In genomic region chr11:56219735-56220134, GRCh38 we compare ENCODE assay signal across 26 cellular contexts. TPM values are rescaled to one million over a fixed set of nuclear protein-coding genes. Genes with fewer than 3 reads are reported as not detected.
"Had no signal": no experiment of that assay in that cellular context is flagged by ENCODE, and none has a peak within 500 bp of the region (broad histone marks: within the 10 kb centered on the region; RNA-seq: fewer than 3 reads in every experiment).

No MANE protein-coding gene starts in this region.

RNA-seq across cellular contexts. Expression of gene OR5T2, which starts 14.3 kb away (rescaled TPM):
- total RNA-seq: endothelial cell of umbilical vein; epithelial cell of proximal tubule; esophagus muscularis mucosa; fibroblast of lung; foreskin keratinocyte; heart left ventricle; hepatocyte; left ventricle myocardium superior; lower lobe of right lung; mesenteric fat pad; myocyte; naive thymus-derived CD8-positive, alpha-beta T cell; occipital lobe; ovary; psoas muscle; renal cortical epithelial cell; right cardiac atrium; sigmoid colon; skeletal muscle tissue; stomach; subcutaneous adipose tissue; temporal lobe; thyroid gland; ureter; vagina had no signal

RNA-seq across cellular contexts. Expression of gene OR5T3, which starts 32.3 kb away (rescaled TPM):
- total RNA-seq: endothelial cell of umbilical vein; epithelial cell of proximal tubule; esophagus muscularis mucosa; fibroblast of lung; foreskin keratinocyte; gastroesophageal sphincter; heart left ventricle; hepatocyte; left ventricle myocardium superior; lower lobe of right lung; mesenteric fat pad; myocyte; naive thymus-derived CD8-positive, alpha-beta T cell; occipital lobe; ovary; psoas muscle; renal cortical epithelial cell; right cardiac atrium; sigmoid colon; skeletal muscle tissue; stomach; subcutaneous adipose tissue; temporal lobe; thyroid gland; ureter; vagina had no signal

RNA-seq across cellular contexts. Expression of gene OR5J2, which starts 43.3 kb away (rescaled TPM):
- total RNA-seq: endothelial cell of umbilical vein; epithelial cell of proximal tubule; esophagus muscularis mucosa; fibroblast of lung; foreskin keratinocyte; gastroesophageal sphincter; heart left ventricle; hepatocyte; left ventricle myocardium superior; lower lobe of right lung; mesenteric fat pad; myocyte; naive thymus-derived CD8-positive, alpha-beta T cell; occipital lobe; ovary; psoas muscle; renal cortical epithelial cell; right cardiac atrium; sigmoid colon; skeletal muscle tissue; stomach; subcutaneous adipose tissue; temporal lobe; thyroid gland; ureter; vagina had no signal

RNA-seq across cellular contexts. Expression of gene OR5T1, which starts 54.2 kb away (rescaled TPM):
- total RNA-seq: endothelial cell of umbilical vein; epithelial cell of proximal tubule; esophagus muscularis mucosa; fibroblast of lung; foreskin keratinocyte; gastroesophageal sphincter; heart left ventricle; hepatocyte; left ventricle myocardium superior; lower lobe of right lung; mesenteric fat pad; myocyte; naive thymus-derived CD8-positive, alpha-beta T cell; occipital lobe; ovary; psoas muscle; renal cortical epithelial cell; right cardiac atrium; sigmoid colon; skeletal muscle tissue; stomach; subcutaneous adipose tissue; temporal lobe; thyroid gland; ureter; vagina had no signal

RNA-seq across cellular contexts. Expression of gene OR8K5, which starts 59.6 kb away (rescaled TPM):
- total RNA-seq: endothelial cell of umbilical vein; epithelial cell of proximal tubule; esophagus muscularis mucosa; fibroblast of lung; foreskin keratinocyte; gastroesophageal sphincter; heart left ventricle; hepatocyte; left ventricle myocardium superior; lower lobe of right lung; mesenteric fat pad; myocyte; naive thymus-derived CD8-positive, alpha-beta T cell; occipital lobe; ovary; psoas muscle; renal cortical epithelial cell; right cardiac atrium; sigmoid colon; skeletal muscle tissue; stomach; subcutaneous adipose tissue; temporal lobe; thyroid gland; ureter; vagina had no signal
